19 cellular contexts compared by ENCODE assay signal in the genomic region with DNA sequence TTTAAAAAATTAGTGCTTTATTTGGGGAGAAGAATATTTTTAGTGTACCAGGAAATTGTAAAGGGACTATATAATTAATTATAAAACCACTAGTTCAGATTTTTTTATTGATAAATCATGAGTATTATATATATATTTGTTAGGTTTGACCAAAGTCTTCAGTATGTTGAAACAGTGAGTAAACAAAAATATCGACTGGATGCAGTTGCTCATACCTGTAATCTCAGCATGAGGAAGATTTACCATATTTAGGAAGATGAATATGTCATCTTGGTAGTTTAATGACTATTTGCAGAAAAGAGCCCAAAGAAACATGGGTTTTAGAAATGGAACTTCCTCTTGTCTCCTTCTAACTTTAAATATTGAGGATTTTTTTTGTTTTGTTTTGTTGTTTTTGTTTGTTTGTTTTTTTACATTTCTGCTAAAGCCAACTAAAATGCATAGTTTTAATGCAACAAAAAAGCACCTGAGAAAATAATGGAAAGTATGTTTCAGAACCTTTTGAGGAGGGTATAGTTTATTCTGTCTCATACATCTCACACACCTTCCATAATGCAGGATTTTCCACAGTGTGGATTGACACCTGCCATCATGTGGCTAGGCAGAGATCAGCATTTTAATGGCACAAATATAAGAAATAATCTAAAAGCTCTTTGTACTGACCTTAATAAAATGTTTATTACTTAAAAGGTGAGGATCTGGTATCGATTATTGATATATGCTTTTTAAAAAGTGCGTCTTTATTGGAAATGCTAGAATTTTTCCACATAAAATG.
DNase-seq lines count a peak whose midpoint lies in the region; ATAC-seq, FAIRE-seq and TF ChIP-seq lines count a peak whose summit lies in the region.
"Had no signal": no experiment of that assay in that cellular context is flagged by ENCODE, and none has a peak within 500 bp of the region (broad histone marks: within the 10 kb centered on the region; RNA-seq: fewer than 3 reads in every experiment).

No MANE protein-coding gene starts in this region.

- ATAC-seq in HG03097 (IDR thresholded peaks at IDR 0.05; ENCODE audit: low FRiP score, unreplicated experiment) (no peak), GM21526 (IDR thresholded peaks at IDR 0.05; ENCODE audit: low FRiP score, unreplicated experiment) (no peak)
- ATAC-seq: GM23338 had no signal

- H3K27me3 ChIP-seq in BE2C, result no peaks in the 10 kb centered on the region

- no peak for DNase-seq in BE2C
- DNase-seq in LNCaP clone FGC (ENCODE audit: low read depth), result no peak
- no peak for DNase-seq in kidney
- DNase-seq in Calu3, result no peak
- DNase-seq: ACHN; CD4-positive, alpha-beta memory T cell; HCEC 1CT; HFFc6 had no signal

- intact Hi-C loops in kidney (cut with DNase I), result no loop called here
- intact Hi-C loops in Calu3 (cut with micrococcal nuclease; ENCODE audit: unreplicated experiment), result no loop called here

- no peaks in the 10 kb centered on the region for H3K4me1 ChIP-seq in BE2C
- no peaks in the 10 kb centered on the region for H3K4me1 ChIP-seq in kidney (ENCODE audit: control insufficient read depth in 1 of 2, insufficient read depth in 1 of 2, low read depth in 1 of 2, low read length in 2 of 2)

- H3K36me3 ChIP-seq in BE2C (no peaks in the 10 kb centered on the region), kidney (ENCODE audit: control insufficient read depth in 1 of 2, insufficient read depth in 2 of 2, low read length in 2 of 2) (no peaks in the 10 kb centered on the region)

- H3K4me1 Mint-ChIP-seq in Calu3 (ENCODE audit: low read depth, unreplicated experiment), result no peaks in the 10 kb centered on the region
- H3K4me1 Mint-ChIP-seq: CD14-positive monocyte; CD4-positive, alpha-beta memory T cell had no signal

- TF ChIP-seq CTCF in BE2C (IDR thresholded peaks at IDR 0.05; ENCODE audit: low read depth, low read length) (peak; percentile 8; the same call in 1 of the 2 replicates), C4-2B (conservative IDR thresholded peaks at IDR 0.05) (peak; percentile 22), LNCaP clone FGC (IDR thresholded peaks at IDR 0.05; ENCODE audit: control insufficient read depth, extremely low read depth, insufficient read depth) (peak; percentile 28; the same call in 1 of the 2 replicates), kidney (IDR thresholded peaks at IDR 0.05; ENCODE audit: borderline replicate concordance, extremely low read depth, insufficient read depth) (no peak), Calu3 (IDR thresholded peaks at IDR 0.05; ENCODE audit: unreplicated experiment) (no peak)

- H3K36me3 Mint-ChIP-seq in Calu3 (ENCODE audit: insufficient read depth, unreplicated experiment), result no peaks in the 10 kb centered on the region
- H3K36me3 Mint-ChIP-seq: CD14-positive monocyte; CD4-positive, alpha-beta memory T cell had no signal

- FAIRE-seq in kidney (lab: Jason Lieb, UNC), result peak; percentile 30
- FAIRE-seq: A204.1, G401.6, GM12891, GM19239, H54 had no signal

- H3K9ac ChIP-seq in kidney (ENCODE audit: low read length in 2 of 2), result no peak overlapping the region
- H3K9ac ChIP-seq: KMS-11 had no signal

- H3K4me3 ChIP-seq in BE2C (ENCODE audit: low read depth, low read length), result no peak overlapping the region
- no peak overlapping the region for H3K4me3 ChIP-seq in LNCaP clone FGC (ENCODE audit: low read depth, low read length)
- H3K4me3 ChIP-seq in kidney (ENCODE audit: low read length in 2 of 2), result no peak overlapping the region
- H3K4me3 ChIP-seq: GM23338 had no signal

- CTCF ChIA-PET in Calu3 (lab: Charles Lee), result no interaction called here

- H3K4me3 Mint-ChIP-seq in Calu3 (ENCODE audit: low read depth, unreplicated experiment), result no peak overlapping the region
- H3K4me3 Mint-ChIP-seq: CD14-positive monocyte; CD4-positive, alpha-beta memory T cell; GM23338; HFFc6 had no signal

- no peak overlapping the region for H3K27ac ChIP-seq in C4-2B
- H3K27ac ChIP-seq in kidney (ENCODE audit: low read depth in 2 of 2, low read length in 2 of 2), result no peak overlapping the region
- H3K27ac ChIP-seq: KMS-11 had no signal

- no TSS peak for BruUV-seq in Calu3 (replicated peaks; lab: Mats Ljungman, UMichigan)

- no peak overlapping the region for H3K27ac Mint-ChIP-seq in Calu3 (ENCODE audit: unreplicated experiment)
- H3K27ac Mint-ChIP-seq: CD14-positive monocyte; CD4-positive, alpha-beta memory T cell; GM23338; HFFc6 had no signal

- no peaks in the 10 kb centered on the region for H3K9me3 Mint-ChIP-seq in Calu3 (ENCODE audit: low read depth, unreplicated experiment)
- H3K9me3 Mint-ChIP-seq: GM23338, HFFc6 had no signal

- H3K9me3 ChIP-seq in BE2C (no peaks in the 10 kb centered on the region), kidney (ENCODE audit: control insufficient read depth in 1 of 2, low read length in 2 of 2) (no peaks in the 10 kb centered on the region)

- no peaks in the 10 kb centered on the region for H3K27me3 Mint-ChIP-seq in Calu3 (ENCODE audit: unreplicated experiment)
- H3K27me3 Mint-ChIP-seq: CD4-positive, alpha-beta memory T cell had no signal

Comparison
In these comparisons a context has a peak if more than half of its experiments do, and no peak if none do; other contexts are left out.
1. CTCF ChIP-seq: peak in BE2C (single experiment), C4-2B (single experiment) and LNCaP clone FGC (single experiment); none in kidney (single experiment) and Calu3 (single experiment).